Comparison of ENCODE assay signal across 9 cellular contexts in genomic region chr15:60006808-60007346, GRCh38. TPM values are rescaled to one million over a fixed set of nuclear protein-coding genes. Genes with fewer than 3 reads are reported as not detected.
DNase-seq lines count a peak whose midpoint lies in the region; ATAC-seq and TF ChIP-seq lines count a peak whose summit lies in the region.
"Had no signal": no experiment of that assay in that cellular context is flagged by ENCODE, and none has a peak within 500 bp of the region (broad histone marks: within the 10 kb centered on the region; RNA-seq: fewer than 3 reads in every experiment).

No MANE protein-coding gene starts in this region.

- H3K4me1 ChIP-seq in Peyer's patch: peaks cover 0 to 35% (median 18%) of the 10 kb centered on the region in 4 donors
- peaks cover 3% of the 10 kb centered on the region for H3K4me1 ChIP-seq in rectal smooth muscle tissue (ENCODE audit: control insufficient read depth, insufficient read depth, low read length)

- H3K9ac ChIP-seq in rectal smooth muscle tissue (ENCODE audit: low read length): no peak overlapping the region

- TF ChIP-seq POLR2A in Peyer's patch (IDR thresholded peaks at IDR 0.05): no peak

- H3K4me3 ChIP-seq in Peyer's patch (peak overlapping the region; percentile 32 to 66 (median 50)), epithelial cell of esophagus (ENCODE audit: low read length) (peak overlapping the region; percentile 39), rectal smooth muscle tissue (ENCODE audit: low read length) (peak overlapping the region; percentile 64)

- no peaks in the 10 kb centered on the region for H3K36me3 ChIP-seq in Peyer's patch
- H3K36me3 ChIP-seq in rectal smooth muscle tissue (ENCODE audit: control insufficient read depth, insufficient read depth, low read length): no peaks in the 10 kb centered on the region

- H3K27me3 ChIP-seq in Peyer's patch (peaks cover 7 to 64% of the 10 kb centered on the region in 2 donors), rectal smooth muscle tissue (ENCODE audit: control insufficient read depth, insufficient read depth, low read length) (peaks cover 35% of the 10 kb centered on the region)

- TF ChIP-seq CTCF in GM10266 (IDR thresholded peaks at IDR 0.05; ENCODE audit: control insufficient read depth, insufficient read depth, low read depth, missing control alignments) (no peak), Peyer's patch (IDR thresholded peaks at IDR 0.05) (no peak), epithelial cell of esophagus (IDR thresholded peaks at IDR 0.05; ENCODE audit: insufficient read depth, low read depth, low read length, missing control alignments) (no peak)

- H3K27ac ChIP-seq in Peyer's patch (no peak overlapping the region), rectal smooth muscle tissue (ENCODE audit: low read depth, low read length) (no peak overlapping the region)

- no peak for ATAC-seq in HG02763 (IDR thresholded peaks at IDR 0.05; ENCODE audit: unreplicated experiment)

- H3K9me3 ChIP-seq in Peyer's patch: peaks cover 0 to 3% (median 0%) of the 10 kb centered on the region in 4 donors

- peak; percentile 16 for DNase-seq in GM10266 (ENCODE audit: extremely low spot score)
- DNase-seq in Peyer's patch: no peak
- no peak for DNase-seq in epithelial cell of esophagus (ENCODE audit: low read depth)
- DNase-seq in foreskin melanocyte: no peak
- no peak for DNase-seq in SKM-1 (lab: John Stamatoyannopoulos, UW; ENCODE audit: unreplicated experiment)
- DNase-seq in hypothalamus (lab: John Stamatoyannopoulos, UW): no peak

RNA-seq across cellular contexts. Expression of gene FOXB1, which starts 2.8 kb away (rescaled TPM):
- total RNA-seq in Peyer's patch: not detected
- total RNA-seq: glomerular endothelial cell had no signal
